Comparison of ENCODE assay signal across 1 cellular context in the genomic region with DNA sequence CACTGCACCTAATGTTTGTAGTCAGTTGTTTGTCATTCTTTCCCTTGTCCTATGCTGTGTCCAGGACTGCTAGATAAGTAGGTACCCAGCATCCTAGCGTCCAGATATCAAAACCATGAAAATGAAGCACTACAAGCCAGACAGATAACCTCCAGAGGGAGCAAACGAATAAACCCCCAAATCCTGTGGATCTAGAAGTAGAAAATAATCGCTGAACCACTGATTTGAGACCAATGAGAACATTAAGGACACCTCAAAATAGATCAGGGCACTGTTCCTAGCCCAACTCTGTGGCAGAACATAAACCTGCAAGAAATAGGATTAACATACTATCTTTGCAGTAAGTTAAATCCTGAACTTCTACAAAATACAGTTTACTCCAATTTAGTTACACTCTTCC.
TF ChIP-seq lines count a peak whose summit lies in the region.

No MANE protein-coding gene starts in this region.

TF ChIP-seq in H1, 55 proteins besides CTCF, POLR2A, EP300 and RAD21:
- no peak for TF ChIP-seq TAF7 (optimal IDR thresholded peaks at IDR 0.05; ENCODE audit: borderline replicate concordance, low read depth, low read length)
- TF ChIP-seq FOSL1 (IDR thresholded peaks at IDR 0.05; ENCODE audit: insufficient read depth, low read depth, low read length), result no peak
- TF ChIP-seq, protein P1, sequence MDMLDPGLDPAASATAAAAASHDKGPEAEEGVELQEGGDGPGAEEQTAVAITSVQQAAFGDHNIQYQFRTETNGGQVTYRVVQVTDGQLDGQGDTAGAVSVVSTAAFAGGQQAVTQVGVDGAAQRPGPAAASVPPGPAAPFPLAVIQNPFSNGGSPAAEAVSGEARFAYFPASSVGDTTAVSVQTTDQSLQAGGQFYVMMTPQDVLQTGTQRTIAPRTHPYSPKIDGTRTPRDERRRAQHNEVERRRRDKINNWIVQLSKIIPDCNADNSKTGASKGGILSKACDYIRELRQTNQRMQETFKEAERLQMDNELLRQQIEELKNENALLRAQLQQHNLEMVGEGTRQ (IDR thresholded peaks at IDR 0.05; ENCODE audit: low read length), result no peak
- TF ChIP-seq CBX8 (IDR thresholded peaks at IDR 0.05; ENCODE audit: borderline replicate concordance, low read depth, low read length), result no peak
- no peak for TF ChIP-seq KDM1A (IDR thresholded peaks at IDR 0.05; ENCODE audit: borderline replicate concordance, low read length)
- TF ChIP-seq, protein P2, sequence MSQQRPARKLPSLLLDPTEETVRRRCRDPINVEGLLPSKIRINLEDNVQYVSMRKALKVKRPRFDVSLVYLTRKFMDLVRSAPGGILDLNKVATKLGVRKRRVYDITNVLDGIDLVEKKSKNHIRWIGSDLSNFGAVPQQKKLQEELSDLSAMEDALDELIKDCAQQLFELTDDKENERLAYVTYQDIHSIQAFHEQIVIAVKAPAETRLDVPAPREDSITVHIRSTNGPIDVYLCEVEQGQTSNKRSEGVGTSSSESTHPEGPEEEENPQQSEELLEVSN (IDR thresholded peaks at IDR 0.05), result no peak
- no peak for TF ChIP-seq SP1 (IDR thresholded peaks at IDR 0.05; ENCODE audit: low read depth, low read length)
- no peak for TF ChIP-seq ZNF274 (IDR thresholded peaks at IDR 0.05; ENCODE audit: borderline replicate concordance, extremely low read depth, low read length)
